In the genomic region with DNA sequence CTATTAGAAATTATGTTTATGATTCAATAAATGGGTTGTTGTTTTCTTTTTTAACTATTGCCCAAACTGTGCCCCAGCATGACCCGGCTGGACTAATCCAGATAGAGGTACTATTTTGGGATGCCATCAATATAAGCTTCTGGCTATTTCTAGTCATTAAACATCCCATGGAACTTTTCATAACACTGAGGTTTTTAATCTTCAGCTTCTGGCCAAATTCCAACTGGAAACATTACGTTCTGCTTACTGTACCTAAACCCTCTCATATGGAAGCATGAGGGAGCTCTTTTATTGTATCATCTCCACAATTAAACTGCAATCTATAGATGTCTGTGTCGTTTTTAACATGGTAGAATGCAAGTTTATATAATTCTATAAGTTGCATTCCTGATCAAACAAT, we compare ENCODE assay signal across 1 cellular context.
TF ChIP-seq lines count a peak whose summit lies in the region.

No MANE protein-coding gene starts in this region.

TF ChIP-seq in IMR-90, 13 proteins besides CTCF, POLR2A, EP300 and RAD21:
- no peak for TF ChIP-seq BHLHE40 (IDR thresholded peaks at IDR 0.05; ENCODE audit: low read depth, low read length)
- no peak for TF ChIP-seq FOS (IDR thresholded peaks at IDR 0.05; ENCODE audit: low read depth, low read length)
- no peak for TF ChIP-seq CHD1 (IDR thresholded peaks at IDR 0.05; ENCODE audit: low read depth, low read length)
- no peak for TF ChIP-seq RFX5 (IDR thresholded peaks at IDR 0.05; ENCODE audit: low read depth, low read length)
- TF ChIP-seq MAFK (IDR thresholded peaks at IDR 0.05; ENCODE audit: low read depth, low read length) = no peak
- no peak for TF ChIP-seq CEBPB (IDR thresholded peaks at IDR 0.05; ENCODE audit: low read depth, low read length)
- TF ChIP-seq, protein P1, sequence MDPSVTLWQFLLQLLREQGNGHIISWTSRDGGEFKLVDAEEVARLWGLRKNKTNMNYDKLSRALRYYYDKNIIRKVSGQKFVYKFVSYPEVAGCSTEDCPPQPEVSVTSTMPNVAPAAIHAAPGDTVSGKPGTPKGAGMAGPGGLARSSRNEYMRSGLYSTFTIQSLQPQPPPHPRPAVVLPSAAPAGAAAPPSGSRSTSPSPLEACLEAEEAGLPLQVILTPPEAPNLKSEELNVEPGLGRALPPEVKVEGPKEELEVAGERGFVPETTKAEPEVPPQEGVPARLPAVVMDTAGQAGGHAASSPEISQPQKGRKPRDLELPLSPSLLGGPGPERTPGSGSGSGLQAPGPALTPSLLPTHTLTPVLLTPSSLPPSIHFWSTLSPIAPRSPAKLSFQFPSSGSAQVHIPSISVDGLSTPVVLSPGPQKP (IDR thresholded peaks at IDR 0.05; ENCODE audit: borderline replicate concordance, low read depth, low read length) = no peak
- no peak for TF ChIP-seq SMC3 (IDR thresholded peaks at IDR 0.05; ENCODE audit: low read depth, low read length)
- TF ChIP-seq MXI1 (IDR thresholded peaks at IDR 0.05; ENCODE audit: borderline replicate concordance, low read depth, low read length) = no peak
